Comparison of ENCODE assay signal across 29 cellular contexts in genomic region chr7:80869385-80869784, GRCh38. TPM values are rescaled to one million over a fixed set of nuclear protein-coding genes. Genes with fewer than 3 reads are reported as not detected.
DNase-seq lines count a peak whose midpoint lies in the region; ATAC-seq, FAIRE-seq and TF ChIP-seq lines count a peak whose summit lies in the region.
"Had no signal": no experiment of that assay in that cellular context is flagged by ENCODE, and none has a peak within 500 bp of the region (broad histone marks: within the 10 kb centered on the region; RNA-seq: fewer than 3 reads in every experiment).

No MANE protein-coding gene starts in this region.

- H3K27ac ChIP-seq in A549 (peak overlapping the region; percentile 77 to 79), RWPE2 (ENCODE audit: poor library complexity, severe bottlenecking) (peak overlapping the region; percentile 32)
- H3K27ac ChIP-seq: left ventricle myocardium inferior, ovary, right atrium auricular region, SJSA1, spleen had no signal

- POLR2A ChIA-PET in A549 (lab: Yijun Ruan, JAX), result interaction anchor here (1.2 kb wide), 1 partner anchor 9 kb away, joined by 3 read pairs; no protein-coding TSS in a partner anchor

- H3K27ac Mint-ChIP-seq in chondrocyte (ENCODE audit: unreplicated experiment) (peak overlapping the region; percentile 57), osteocyte (ENCODE audit: unreplicated experiment) (peak overlapping the region; percentile 8)
- H3K27ac Mint-ChIP-seq: activated CD8-positive, alpha-beta T cell treated with anti-CD3 and anti-CD28 coated beads, Interleukin-2, amount 10 ng/mL, durations not matched to agents 7 days and 5 days; activated naive CD8-positive, alpha-beta T cell treated with anti-CD3 and anti-CD28 coated beads for 36 hours; CD4-positive, alpha-beta T cell; nephron; T-helper 1 cell treated with Interleukin-12 subunit alpha and Interleukin-12 subunit beta and Interleukin-4 antibody, amounts not matched to agents 30 μg/mL and 1 μg/mL, for 36 hours had no signal

- H3K4me1 Mint-ChIP-seq in chondrocyte (ENCODE audit: low read depth) (peaks cover 26% of the 10 kb centered on the region), osteocyte (ENCODE audit: unreplicated experiment) (peaks cover 20% of the 10 kb centered on the region)
- H3K4me1 Mint-ChIP-seq in activated T-cell treated with anti-CD3 and anti-CD28 coated beads, Interleukin-2, amount 50 U/mL, for 4 hours (ENCODE audit: low read depth), result no peaks in the 10 kb centered on the region
- H3K4me1 Mint-ChIP-seq: activated naive CD8-positive, alpha-beta T cell treated with anti-CD3 and anti-CD28 coated beads for 36 hours; nephron had no signal

- H3K36me3 ChIP-seq in RWPE2 (ENCODE audit: low read depth), result peaks cover 3% of the 10 kb centered on the region; the same call in 1 of the 2 replicates
- H3K36me3 ChIP-seq: ascending aorta, left ventricle myocardium inferior, ovary, right atrium auricular region, SJSA1, spleen had no signal

- CTCF ChIA-PET in A549 (lab: Yijun Ruan, JAX), result interaction anchor here (0.6 to 0.7 kb wide), 3 partner anchors 10 to 315 kb away, joined by 3 read pairs; no protein-coding TSS in a partner anchor

- H3K4me3 Mint-ChIP-seq in chondrocyte (ENCODE audit: unreplicated experiment), result no peak overlapping the region
- no peak overlapping the region for H3K4me3 Mint-ChIP-seq in osteocyte (ENCODE audit: unreplicated experiment)
- no peak overlapping the region for H3K4me3 Mint-ChIP-seq in activated T-cell treated with anti-CD3 and anti-CD28 coated beads, Interleukin-2, amount 50 U/mL, for 4 hours
- H3K4me3 Mint-ChIP-seq: activated CD8-positive, alpha-beta T cell treated with anti-CD3 and anti-CD28 coated beads, Interleukin-2, amount 10 ng/mL, durations not matched to agents 7 days and 5 days; activated naive CD8-positive, alpha-beta T cell treated with anti-CD3 and anti-CD28 coated beads for 36 hours; CD4-positive, alpha-beta T cell; nephron; T-helper 1 cell treated with Interleukin-12 subunit alpha and Interleukin-12 subunit beta and Interleukin-4 antibody, amounts not matched to agents 30 μg/mL and 1 μg/mL, for 36 hours had no signal

- H3K4me3 ChIP-seq in A549, result no peak overlapping the region
- H3K4me3 ChIP-seq in RWPE2 (ENCODE audit: severe bottlenecking), result no peak overlapping the region
- H3K4me3 ChIP-seq: ascending aorta, left ventricle myocardium inferior, ovary, right atrium auricular region, SJSA1, spleen had no signal

- no peaks in the 10 kb centered on the region for H3K27me3 ChIP-seq in RWPE2 (ENCODE audit: insufficient read depth, poor library complexity, severe bottlenecking)
- H3K27me3 ChIP-seq: ascending aorta, ovary, right atrium auricular region, SJSA1, spleen had no signal

- TF ChIP-seq POLR2A in A549 (IDR thresholded peaks at IDR 0.05; ENCODE audit: low read length), result no peak

- peaks cover 72% of the 10 kb centered on the region for H3K4me1 ChIP-seq in A549
- H3K4me1 ChIP-seq in RWPE2 (ENCODE audit: insufficient read depth, poor library complexity, severe bottlenecking), result peaks cover 5% of the 10 kb centered on the region
- H3K4me1 ChIP-seq: right atrium auricular region, SJSA1, spleen had no signal

- no peak for TF ChIP-seq RAD21 in A549 (conservative IDR thresholded peaks at IDR 0.05 in 1 of 2, IDR thresholded peaks at IDR 0.05 in 1 of 2)

- H3K9me3 ChIP-seq in A549 (no peaks in the 10 kb centered on the region), RWPE2 (ENCODE audit: severe bottlenecking) (no peaks in the 10 kb centered on the region)
- H3K9me3 ChIP-seq: ascending aorta, left ventricle myocardium inferior, ovary, right atrium auricular region, SJSA1 had no signal

- H3K27me3 Mint-ChIP-seq in chondrocyte (ENCODE audit: low read depth) (no peaks in the 10 kb centered on the region), osteocyte (ENCODE audit: unreplicated experiment) (no peaks in the 10 kb centered on the region)
- H3K27me3 Mint-ChIP-seq in activated T-cell treated with anti-CD3 and anti-CD28 coated beads, Interleukin-2, amount 50 U/mL, for 4 hours (ENCODE audit: low read depth), result no peaks in the 10 kb centered on the region
- H3K27me3 Mint-ChIP-seq: activated naive CD8-positive, alpha-beta T cell treated with anti-CD3 and anti-CD28 coated beads for 36 hours; CD4-positive, alpha-beta T cell had no signal

- DNase-seq in A549 (ENCODE audit: low read depth in 1 of 2, low spot score in 1 of 2), result no peak
- no peak for DNase-seq in RWPE2 (ENCODE audit: low spot score)
- no peak for DNase-seq in chondrocyte (ENCODE audit: low spot score)
- DNase-seq in osteocyte (ENCODE audit: extremely low spot score, unreplicated experiment), result no peak
- no peak for DNase-seq in activated T-cell treated with anti-CD3 and anti-CD28 coated beads, Interleukin-2, amount 50 U/mL, for 4 hours
- no peak for DNase-seq in stimulated activated naive CD4-positive, alpha-beta T cell treated with Interleukin-2 at 50 U/mL for 16 hours (lab: John Stamatoyannopoulos, UW)
- no peak for DNase-seq in cortex of kidney (lab: John Stamatoyannopoulos, UW)
- DNase-seq in activated CD4-positive, CD25-positive, alpha-beta regulatory T cell (lab: John Stamatoyannopoulos, UW), result no peak
- DNase-seq: activated CD8-positive, alpha-beta T cell treated with anti-CD3 and anti-CD28 coated beads, Interleukin-2, amount 10 ng/mL, durations not matched to agents 7 days and 5 days; activated effector memory CD4-positive, alpha-beta T cell treated with anti-CD3 and anti-CD28 coated beads, Interleukin-2, amount 50 U/mL, for 16 hours; activated naive CD8-positive, alpha-beta T cell treated with anti-CD3 and anti-CD28 coated beads for 36 hours; activated T-cell treated with anti-CD3 and anti-CD28 coated beads for 4 hours; CD4-positive, alpha-beta T cell; central memory CD4-positive, alpha-beta T cell; GOT3; left ventricle myocardium inferior; NCI-H2171 treated with DMSO at 0.1 percent for 48 hours; NCI-H524; ovary; spleen; stimulated activated CD4-positive, alpha-beta T cell treated with anti-CD3 and anti-CD28 coated beads, Interleukin-2, amount 100 ng/mL, for 48 hours had no signal

- ATAC-seq in A549 (peak; percentile 7 to 41; a peak in 3 of 6 replicates), RWPE2 (ENCODE audit: low read depth) (no peak)
- no peak for ATAC-seq in activated T-cell treated with anti-CD3 and anti-CD28 coated beads, Interleukin-2, amount 50 U/mL, for 4 hours
- ATAC-seq: activated CD8-positive, alpha-beta T cell treated with anti-CD3 and anti-CD28 coated beads, Interleukin-2, amount 10 ng/mL, durations not matched to agents 7 days and 5 days had no signal

- no peak for TF ChIP-seq EP300 in A549 (IDR thresholded peaks at IDR 0.05)

- H3K9me3 Mint-ChIP-seq in chondrocyte (ENCODE audit: low read depth) (no peaks in the 10 kb centered on the region), osteocyte (ENCODE audit: unreplicated experiment) (no peaks in the 10 kb centered on the region)
- peaks cover 6% of the 10 kb centered on the region for H3K9me3 Mint-ChIP-seq in activated T-cell treated with anti-CD3 and anti-CD28 coated beads, Interleukin-2, amount 50 U/mL, for 4 hours
- H3K9me3 Mint-ChIP-seq: activated naive CD8-positive, alpha-beta T cell treated with anti-CD3 and anti-CD28 coated beads for 36 hours; nephron; T-helper 1 cell treated with Interleukin-12 subunit alpha and Interleukin-12 subunit beta and Interleukin-4 antibody, amounts not matched to agents 30 μg/mL and 1 μg/mL, for 36 hours had no signal

- TF ChIP-seq CTCF in A549 (IDR thresholded peaks at IDR 0.05) (no peak), RWPE2 (IDR thresholded peaks at IDR 0.05; ENCODE audit: poor library complexity, severe bottlenecking) (no peak), chondrocyte (IDR thresholded peaks at IDR 0.05) (no peak), osteocyte (IDR thresholded peaks at IDR 0.05) (no peak)

- no peak for FAIRE-seq in A549 (lab: Jason Lieb, UNC)
- FAIRE-seq: GM12892, islet of Langerhans, TTC549 had no signal

- WGBS in A549 (ENCODE audit: missing lambda C conversion rate), result 6% methylated on average over 1 of the region's 1 CpG

- no peaks in the 10 kb centered on the region for H3K36me3 Mint-ChIP-seq in chondrocyte (ENCODE audit: low read depth)
- H3K36me3 Mint-ChIP-seq in osteocyte (ENCODE audit: unreplicated experiment), result peaks cover 4% of the 10 kb centered on the region
- no peaks in the 10 kb centered on the region for H3K36me3 Mint-ChIP-seq in activated T-cell treated with anti-CD3 and anti-CD28 coated beads, Interleukin-2, amount 50 U/mL, for 4 hours (ENCODE audit: insufficient read depth)
- H3K36me3 Mint-ChIP-seq: activated naive CD8-positive, alpha-beta T cell treated with anti-CD3 and anti-CD28 coated beads for 36 hours had no signal

- peak overlapping the region; percentile 72 for H3K4me2 ChIP-seq in A549

TF ChIP-seq in A549, 52 proteins besides CTCF, POLR2A, EP300 and RAD21 (continues in another document):
- TF ChIP-seq CBX2 (IDR thresholded peaks at IDR 0.05; ENCODE audit: borderline replicate concordance, low read depth), result no peak
- no peak for TF ChIP-seq PBX3 (IDR thresholded peaks at IDR 0.05)
- TF ChIP-seq HEYL (CRISPR knock-in tag; IDR thresholded peaks at IDR 0.05), result no peak
- TF ChIP-seq ZNF302 (CRISPR knock-in tag; IDR thresholded peaks at IDR 0.05), result no peak
- no peak for TF ChIP-seq RFX5 (IDR thresholded peaks at IDR 0.05)

RNA-seq across cellular contexts. Expression of gene SEMA3C, which starts 49.5 kb away (rescaled TPM):
- polyA plus RNA-seq in A549 (2011; rRNA removed) (208 and 212 TPM in 2 replicates), A549 (2017; fragmentation: RNase III; extraction: RNeasy Plus Mini Kit Qiagen cat#74134 plus additional on column Dnase treatment) (78.1 to 79.2 TPM (median 78.2 TPM) in 3 replicates)
- 38.1 and 39.8 TPM in 2 replicates for polyA plus RNA-seq in A549 (2012; cell fraction: cytosol; rRNA removed)
- polyA plus RNA-seq in A549 (2012; cell fraction: nucleus; rRNA removed), result 42.9 and 51.9 TPM in 2 replicates
- polyA minus RNA-seq in A549 (2011; rRNA and poly(A)+ RNA removed), result 300 and 317 TPM in 2 replicates
- total RNA-seq in chondrocyte (77.4 to 155 TPM (median 80.0 TPM) in 3 replicates), osteocyte (74.1 and 77.5 TPM in 2 replicates)
- total RNA-seq in activated T-cell treated with anti-CD3 and anti-CD28 coated beads, Interleukin-2, amount 50 U/mL, for 4 hours, result under 1 TPM; 0.11 to 0.16 (median 0.13) TPM
- total RNA-seq: activated CD8-positive, alpha-beta T cell treated with anti-CD3 and anti-CD28 coated beads, Interleukin-2, amount 10 ng/mL, durations not matched to agents 7 days and 5 days; activated naive CD8-positive, alpha-beta T cell treated with anti-CD3 and anti-CD28 coated beads for 36 hours had no signal

Comparison
In these comparisons a context has a peak if more than half of its experiments do, and no peak if none do; other contexts are left out.
1. ATAC-seq: peak in A549 (2 of 2); none in RWPE2 (single experiment) and activated T-cell treated with anti-CD3 and anti-CD28 coated beads, Interleukin-2, amount 50 U/mL, for 4 hours (0 of 2).
2. RNA of gene SEMA3C, which starts 49.5 kb away (total RNA-seq): 77.4 to 155 TPM in chondrocyte and 74.1 to 77.5 TPM in osteocyte; 0.11 to 0.16 TPM in activated T-cell treated with anti-CD3 and anti-CD28 coated beads, Interleukin-2, amount 50 U/mL, for 4 hours; every median in the first group is over 10 times any median in the second.